Comparison of ENCODE assay signal across 1 cellular context in the genomic region with DNA sequence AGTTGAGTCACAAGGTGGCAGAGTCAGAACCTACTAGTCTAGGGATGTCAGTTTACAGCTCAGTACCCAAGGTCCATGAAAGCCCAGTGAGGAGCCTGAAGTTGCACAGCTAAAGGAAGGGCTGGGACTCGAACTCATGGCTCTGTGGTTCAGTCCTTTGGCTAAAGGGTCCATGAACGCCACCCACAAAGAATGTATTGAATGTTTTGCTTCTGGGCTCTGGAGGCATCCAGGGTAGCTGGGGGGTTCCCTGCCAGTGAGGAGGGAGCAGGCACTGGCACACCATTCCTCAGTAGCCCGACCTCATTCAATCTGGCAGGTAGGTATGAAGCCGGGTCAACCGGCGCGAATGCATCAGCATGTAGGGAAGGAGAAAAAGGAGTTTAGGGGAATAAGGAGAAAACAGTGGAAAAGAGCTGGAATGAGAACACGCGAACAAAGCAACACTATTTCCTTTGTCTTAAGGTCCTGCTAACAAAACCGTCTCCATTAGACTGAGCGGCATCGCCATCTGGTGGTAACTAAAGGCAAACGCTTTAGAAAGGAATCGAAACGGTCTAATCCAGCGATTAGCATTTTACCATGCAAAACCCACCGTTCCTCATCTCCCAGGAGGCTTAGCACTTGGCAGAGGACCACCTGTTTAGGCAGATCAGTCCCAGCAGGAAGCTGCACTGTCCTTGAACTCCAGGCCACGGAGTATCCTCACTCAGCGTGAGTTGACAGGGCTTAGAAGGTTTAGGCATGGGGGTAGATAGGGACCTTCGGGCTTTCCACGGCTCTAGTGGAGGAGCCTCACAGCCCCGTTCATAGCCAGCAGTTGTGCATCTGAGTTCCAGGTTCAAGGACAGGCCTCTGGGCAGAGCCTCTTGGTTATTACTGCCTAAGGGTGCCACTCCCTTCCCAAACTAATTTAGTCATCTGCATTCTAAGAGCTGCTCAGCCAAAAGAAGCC.
TF ChIP-seq lines count a peak whose summit lies in the region.

No MANE protein-coding gene starts in this region.

TF ChIP-seq in K562, 482 proteins besides CTCF, POLR2A, EP300 and RAD21 (continued from another document and continues in another):
- TF ChIP-seq OTX1 (CRISPR knock-in tag; IDR thresholded peaks at IDR 0.05) (peak; percentile 84; the same call in 1 of the 2 replicates), SMAD3 (CRISPR knock-in tag; conservative IDR thresholded peaks at IDR 0.05) (peak; percentile 76; the same call in 1 of the 2 replicates), EP400 (IDR thresholded peaks at IDR 0.05) (no peak; the same call in 1 of the 2 replicates), POLR2G (IDR thresholded peaks at IDR 0.05; ENCODE audit: low read depth, low read length) (no peak), HNRNPH1 (optimal IDR thresholded peaks at IDR 0.05; ENCODE audit: low read depth, low read length) (no peak), MTF1 (CRISPR knock-in tag; IDR thresholded peaks at IDR 0.05; ENCODE audit: borderline replicate concordance) (no peak), MIER1 (IDR thresholded peaks at IDR 0.05; ENCODE audit: low read depth) (no peak), SUPT5H (IDR thresholded peaks at IDR 0.05) (no peak), JUNB (CRISPR knock-in tag; conservative IDR thresholded peaks at IDR 0.05) (no peak), MBD2 (IDR thresholded peaks at IDR 0.05; ENCODE audit: borderline replicate concordance, low read depth) (no peak), POLR2B (IDR thresholded peaks at IDR 0.05; ENCODE audit: low read depth, partially characterized antibody) (peak; percentile 26), ZNF311 (CRISPR knock-in tag; IDR thresholded peaks at IDR 0.05) (no peak), POLR2H (tag; IDR thresholded peaks at IDR 0.05; ENCODE audit: low read depth) (no peak), SPI1 (IDR thresholded peaks at IDR 0.05; ENCODE audit: borderline replicate concordance, low read depth, low read length) (no peak), NFYB (IDR thresholded peaks at IDR 0.05; ENCODE audit: extremely low read depth, insufficient read length) (no peak), ZNF212 (CRISPR knock-in tag; IDR thresholded peaks at IDR 0.05) (no peak), CCAR2 (IDR thresholded peaks at IDR 0.05; ENCODE audit: low read depth, low read length) (no peak), ZNF282 (CRISPR knock-in tag; IDR thresholded peaks at IDR 0.05) (0 out of 2 replicates have a peak, but pooled peaks have one; percentile 47), SMC3 (conservative IDR thresholded peaks at IDR 0.05; ENCODE audit: insufficient read depth, low read depth, low read length) (peak; percentile 97), CSDE1 (IDR thresholded peaks at IDR 0.05) (no peak), GATAD2B (IDR thresholded peaks at IDR 0.05; ENCODE audit: borderline replicate concordance) (no peak), SP2 (IDR thresholded peaks at IDR 0.05; ENCODE audit: extremely low read depth, low read depth, low read length, poor library complexity, severe bottlenecking) (no peak), TEAD4 (IDR thresholded peaks at IDR 0.05; ENCODE audit: low read length) (no peak; the same call in 1 of the 2 replicates), TEAD4 (CRISPR knock-in tag; IDR thresholded peaks at IDR 0.05; ENCODE audit: borderline replicate concordance) (no peak), RBM34 (IDR thresholded peaks at IDR 0.05; ENCODE audit: borderline replicate concordance, insufficient read depth, low read length) (no peak), U2AF2 (optimal IDR thresholded peaks at IDR 0.05; ENCODE audit: low read depth, low read length) (no peak), PTTG1 (tag; IDR thresholded peaks at IDR 0.05; ENCODE audit: low read depth) (no peak), DNMT1 (IDR thresholded peaks at IDR 0.05) (no peak), LARP7 (IDR thresholded peaks at IDR 0.05) (no peak), BRCA1 (IDR thresholded peaks at IDR 0.05) (no peak), BRCA1 (CRISPR knock-in tag; IDR thresholded peaks at IDR 0.05) (no peak), ZNF232 (CRISPR knock-in tag; IDR thresholded peaks at IDR 0.05) (no peak), NFE2 (IDR thresholded peaks at IDR 0.05; ENCODE audit: low read depth) (no peak), RFX1 (IDR thresholded peaks at IDR 0.05) (no peak), ZNF707 (CRISPR knock-in tag; conservative IDR thresholded peaks at IDR 0.05) (no peak), FIP1L1 (IDR thresholded peaks at IDR 0.05; ENCODE audit: low read depth, low read length, poor library complexity, severe bottlenecking) (no peak), NBN (IDR thresholded peaks at IDR 0.05; ENCODE audit: low read depth) (peak; percentile 60; the same call in 1 of the 2 replicates), CREBBP (IDR thresholded peaks at IDR 0.05; ENCODE audit: low read depth, low read length) (no peak), ZNF134 (CRISPR knock-in tag; conservative IDR thresholded peaks at IDR 0.05) (no peak; the same call in 1 of the 2 replicates), ELF4 (CRISPR knock-in tag; IDR thresholded peaks at IDR 0.05) (peak; percentile 88), NFE2L1 (tag; IDR thresholded peaks at IDR 0.05; ENCODE audit: borderline replicate concordance, low read depth) (no peak), ZNF133 (CRISPR knock-in tag; IDR thresholded peaks at IDR 0.05) (no peak; the same call in 1 of the 2 replicates), NR3C1 (CRISPR knock-in tag; IDR thresholded peaks at IDR 0.05) (no peak), NFIC (IDR thresholded peaks at IDR 0.05) (no peak; the same call in 1 of the 2 replicates), ZNF583 (CRISPR knock-in tag; IDR thresholded peaks at IDR 0.05) (peak; percentile 74; the same call in 1 of the 2 replicates), RNF2 (IDR thresholded peaks at IDR 0.05) (no peak), ZNF584 (CRISPR knock-in tag; IDR thresholded peaks at IDR 0.05; ENCODE audit: low read depth) (no peak), TAF1 (IDR thresholded peaks at IDR 0.05; ENCODE audit: control insufficient read depth, extremely low read depth, insufficient read depth, low read length, severe bottlenecking) (no peak)
- TF ChIP-seq, protein P1, sequence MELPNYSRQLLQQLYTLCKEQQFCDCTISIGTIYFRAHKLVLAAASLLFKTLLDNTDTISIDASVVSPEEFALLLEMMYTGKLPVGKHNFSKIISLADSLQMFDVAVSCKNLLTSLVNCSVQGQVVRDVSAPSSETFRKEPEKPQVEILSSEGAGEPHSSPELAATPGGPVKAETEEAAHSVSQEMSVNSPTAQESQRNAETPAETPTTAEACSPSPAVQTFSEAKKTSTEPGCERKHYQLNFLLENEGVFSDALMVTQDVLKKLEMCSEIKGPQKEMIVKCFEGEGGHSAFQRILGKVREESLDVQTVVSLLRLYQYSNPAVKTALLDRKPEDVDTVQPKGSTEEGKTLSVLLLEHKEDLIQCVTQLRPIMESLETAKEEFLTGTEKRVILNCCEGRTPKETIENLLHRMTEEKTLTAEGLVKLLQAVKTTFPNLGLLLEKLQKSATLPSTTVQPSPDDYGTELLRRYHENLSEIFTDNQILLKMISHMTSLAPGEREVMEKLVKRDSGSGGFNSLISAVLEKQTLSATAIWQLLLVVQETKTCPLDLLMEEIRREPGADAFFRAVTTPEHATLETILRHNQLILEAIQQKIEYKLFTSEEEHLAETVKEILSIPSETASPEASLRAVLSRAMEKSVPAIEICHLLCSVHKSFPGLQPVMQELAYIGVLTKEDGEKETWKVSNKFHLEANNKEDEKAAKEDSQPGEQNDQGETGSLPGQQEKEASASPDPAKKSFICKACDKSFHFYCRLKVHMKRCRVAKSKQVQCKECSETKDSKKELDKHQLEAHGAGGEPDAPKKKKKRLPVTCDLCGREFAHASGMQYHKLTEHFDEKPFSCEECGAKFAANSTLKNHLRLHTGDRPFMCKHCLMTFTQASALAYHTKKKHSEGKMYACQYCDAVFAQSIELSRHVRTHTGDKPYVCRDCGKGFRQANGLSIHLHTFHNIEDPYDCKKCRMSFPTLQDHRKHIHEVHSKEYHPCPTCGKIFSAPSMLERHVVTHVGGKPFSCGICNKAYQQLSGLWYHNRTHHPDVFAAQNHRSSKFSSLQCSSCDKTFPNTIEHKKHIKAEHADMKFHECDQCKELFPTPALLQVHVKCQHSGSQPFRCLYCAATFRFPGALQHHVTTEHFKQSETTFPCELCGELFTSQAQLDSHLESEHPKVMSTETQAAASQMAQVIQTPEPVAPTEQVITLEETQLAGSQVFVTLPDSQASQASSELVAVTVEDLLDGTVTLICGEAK (IDR thresholded peaks at IDR 0.05) = no peak
- TF ChIP-seq, protein P1 (CRISPR knock-in tag; IDR thresholded peaks at IDR 0.05) = no peak
- TF ChIP-seq, protein P2, sequence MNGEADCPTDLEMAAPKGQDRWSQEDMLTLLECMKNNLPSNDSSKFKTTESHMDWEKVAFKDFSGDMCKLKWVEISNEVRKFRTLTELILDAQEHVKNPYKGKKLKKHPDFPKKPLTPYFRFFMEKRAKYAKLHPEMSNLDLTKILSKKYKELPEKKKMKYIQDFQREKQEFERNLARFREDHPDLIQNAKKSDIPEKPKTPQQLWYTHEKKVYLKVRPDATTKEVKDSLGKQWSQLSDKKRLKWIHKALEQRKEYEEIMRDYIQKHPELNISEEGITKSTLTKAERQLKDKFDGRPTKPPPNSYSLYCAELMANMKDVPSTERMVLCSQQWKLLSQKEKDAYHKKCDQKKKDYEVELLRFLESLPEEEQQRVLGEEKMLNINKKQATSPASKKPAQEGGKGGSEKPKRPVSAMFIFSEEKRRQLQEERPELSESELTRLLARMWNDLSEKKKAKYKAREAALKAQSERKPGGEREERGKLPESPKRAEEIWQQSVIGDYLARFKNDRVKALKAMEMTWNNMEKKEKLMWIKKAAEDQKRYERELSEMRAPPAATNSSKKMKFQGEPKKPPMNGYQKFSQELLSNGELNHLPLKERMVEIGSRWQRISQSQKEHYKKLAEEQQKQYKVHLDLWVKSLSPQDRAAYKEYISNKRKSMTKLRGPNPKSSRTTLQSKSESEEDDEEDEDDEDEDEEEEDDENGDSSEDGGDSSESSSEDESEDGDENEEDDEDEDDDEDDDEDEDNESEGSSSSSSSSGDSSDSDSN (IDR thresholded peaks at IDR 0.05; ENCODE audit: borderline replicate concordance in 1 of 2, low read depth in 2 of 2, low read length in 2 of 2) = no peak
- TF ChIP-seq, protein P3, sequence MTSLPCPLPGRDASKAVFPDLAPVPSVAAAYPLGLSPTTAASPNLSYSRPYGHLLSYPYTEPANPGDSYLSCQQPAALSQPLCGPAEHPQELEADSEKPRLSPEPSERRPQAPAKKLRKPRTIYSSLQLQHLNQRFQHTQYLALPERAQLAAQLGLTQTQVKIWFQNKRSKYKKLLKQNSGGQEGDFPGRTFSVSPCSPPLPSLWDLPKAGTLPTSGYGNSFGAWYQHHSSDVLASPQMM (CRISPR knock-in tag; IDR thresholded peaks at IDR 0.05) = no peak
- TF ChIP-seq, protein P4, sequence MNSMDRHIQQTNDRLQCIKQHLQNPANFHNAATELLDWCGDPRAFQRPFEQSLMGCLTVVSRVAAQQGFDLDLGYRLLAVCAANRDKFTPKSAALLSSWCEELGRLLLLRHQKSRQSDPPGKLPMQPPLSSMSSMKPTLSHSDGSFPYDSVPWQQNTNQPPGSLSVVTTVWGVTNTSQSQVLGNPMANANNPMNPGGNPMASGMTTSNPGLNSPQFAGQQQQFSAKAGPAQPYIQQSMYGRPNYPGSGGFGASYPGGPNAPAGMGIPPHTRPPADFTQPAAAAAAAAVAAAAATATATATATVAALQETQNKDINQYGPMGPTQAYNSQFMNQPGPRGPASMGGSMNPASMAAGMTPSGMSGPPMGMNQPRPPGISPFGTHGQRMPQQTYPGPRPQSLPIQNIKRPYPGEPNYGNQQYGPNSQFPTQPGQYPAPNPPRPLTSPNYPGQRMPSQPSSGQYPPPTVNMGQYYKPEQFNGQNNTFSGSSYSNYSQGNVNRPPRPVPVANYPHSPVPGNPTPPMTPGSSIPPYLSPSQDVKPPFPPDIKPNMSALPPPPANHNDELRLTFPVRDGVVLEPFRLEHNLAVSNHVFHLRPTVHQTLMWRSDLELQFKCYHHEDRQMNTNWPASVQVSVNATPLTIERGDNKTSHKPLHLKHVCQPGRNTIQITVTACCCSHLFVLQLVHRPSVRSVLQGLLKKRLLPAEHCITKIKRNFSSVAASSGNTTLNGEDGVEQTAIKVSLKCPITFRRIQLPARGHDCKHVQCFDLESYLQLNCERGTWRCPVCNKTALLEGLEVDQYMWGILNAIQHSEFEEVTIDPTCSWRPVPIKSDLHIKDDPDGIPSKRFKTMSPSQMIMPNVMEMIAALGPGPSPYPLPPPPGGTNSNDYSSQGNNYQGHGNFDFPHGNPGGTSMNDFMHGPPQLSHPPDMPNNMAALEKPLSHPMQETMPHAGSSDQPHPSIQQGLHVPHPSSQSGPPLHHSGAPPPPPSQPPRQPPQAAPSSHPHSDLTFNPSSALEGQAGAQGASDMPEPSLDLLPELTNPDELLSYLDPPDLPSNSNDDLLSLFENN (IDR thresholded peaks at IDR 0.05; ENCODE audit: low read depth in 2 of 2, low read length in 2 of 2) = no peak
